Comparison of ENCODE assay signal across 13 cellular contexts in genomic region chr3:195080571-195081141, GRCh38.
A peak's percentile ranks its signal among the peaks of the same experiment; 100 is the strongest.
DNase-seq lines count a peak whose midpoint lies in the region; ATAC-seq and TF ChIP-seq lines count a peak whose summit lies in the region.
"Had no signal": no experiment of that assay in that cellular context is flagged by ENCODE, and none has a peak within 500 bp of the region (broad histone marks: within the 10 kb centered on the region; RNA-seq: fewer than 3 reads in every experiment).

No MANE protein-coding gene starts in this region.

- no peaks in the 10 kb centered on the region for H3K27me3 Mint-ChIP-seq in endodermal cell (ENCODE audit: insufficient read depth)
- H3K27me3 Mint-ChIP-seq: CD4-positive, alpha-beta memory T cell had no signal

- H2AFZ ChIP-seq in hepatocyte = no peak overlapping the region

- H3K27me3 ChIP-seq in Panc1 (ENCODE audit: control insufficient read depth, insufficient read depth, low read length) (no peaks in the 10 kb centered on the region), hepatocyte (no peaks in the 10 kb centered on the region), gastrocnemius medialis (no peaks in the 10 kb centered on the region), endodermal cell (ENCODE audit: control insufficient read depth, insufficient read depth, low read length, poor library complexity, severe bottlenecking) (no peaks in the 10 kb centered on the region)
- H3K27me3 ChIP-seq: Peyer's patch had no signal

- no peak for DNase-seq in Panc1 (ENCODE audit: low read depth, low spot score)
- no peak for DNase-seq in hepatocyte (ENCODE audit: low spot score)
- peak in 1 of 2 donors; percentile 43 for DNase-seq in gastrocnemius medialis
- DNase-seq in activated CD4-positive, alpha-beta T cell treated with anti-CD3 and anti-CD28 coated beads for 4 hours = no peak
- DNase-seq in endodermal cell = no peak
- DNase-seq in anterior cingulate cortex (lab: John Stamatoyannopoulos, UW) = no peak
- DNase-seq: CD4-positive, alpha-beta memory T cell; foreskin melanocyte; NCI-H146; Peyer's patch; stimulated activated CD4-positive, alpha-beta T cell treated with anti-CD3 and anti-CD28 coated beads, Interleukin-4, amount 100 ng/mL, for 4 hours had no signal

- TF ChIP-seq CTCF in Panc1 (IDR thresholded peaks at IDR 0.05) (no peak), hepatocyte (IDR thresholded peaks at IDR 0.05; ENCODE audit: poor library complexity) (no peak), gastrocnemius medialis (IDR thresholded peaks at IDR 0.05 in 4 of 5, conservative IDR thresholded peaks at IDR 0.05 in 1 of 5) (no peak), endodermal cell (conservative IDR thresholded peaks at IDR 0.05) (no peak)

- CTCF ChIA-PET in Panc1 (lab: Charles Lee) = no interaction called here

- no TSS peak for BruUV-seq in Panc1 (replicated peaks; lab: Mats Ljungman, UMichigan)

- no peaks in the 10 kb centered on the region for H3K36me3 ChIP-seq in Panc1 (ENCODE audit: control insufficient read depth, insufficient read depth, low read length)
- no peaks in the 10 kb centered on the region for H3K36me3 ChIP-seq in hepatocyte (replicated peaks; ENCODE audit: insufficient read depth, low read depth)
- no peaks in the 10 kb centered on the region for H3K36me3 ChIP-seq in gastrocnemius medialis
- H3K36me3 ChIP-seq in endodermal cell (ENCODE audit: control insufficient read depth, insufficient read depth, low read length) = no peaks in the 10 kb centered on the region
- H3K36me3 ChIP-seq: Peyer's patch had no signal

- H3K9me2 ChIP-seq in hepatocyte (replicated peaks; ENCODE audit: insufficient read depth) = no peaks in the 10 kb centered on the region

- no peak overlapping the region for H3K4me3 Mint-ChIP-seq in endodermal cell
- H3K4me3 Mint-ChIP-seq: CD4-positive, alpha-beta memory T cell had no signal

- H3K27ac ChIP-seq in Panc1 (ENCODE audit: low read length) = peak overlapping the region; percentile 57
- no peak overlapping the region for H3K27ac ChIP-seq in hepatocyte
- peak overlapping the region; percentile 8 to 63 (median 28) for H3K27ac ChIP-seq in gastrocnemius medialis
- H3K27ac ChIP-seq in endodermal cell (ENCODE audit: low read depth, low read length) = no peak overlapping the region
- H3K27ac ChIP-seq: Peyer's patch had no signal

- no peaks in the 10 kb centered on the region for H3K9me3 Mint-ChIP-seq in endodermal cell
- H3K9me3 Mint-ChIP-seq: CD4-positive, alpha-beta memory T cell had no signal

- no peaks in the 10 kb centered on the region for H3K36me3 Mint-ChIP-seq in endodermal cell (ENCODE audit: low read depth)

- WGBS in hepatocyte (ENCODE audit: low lambda C conversion rate, missing lambda C conversion rate) = 89% methylated on average over 15 of the region's 16 CpGs
- 94 to 96% methylated on average over 14 to 16 of the region's 16 CpGs for WGBS in endodermal cell (ENCODE audit: insufficient coverage in 1 of 2, insufficient read length in 1 of 2), 2 experiments

- peaks cover 41% of the 10 kb centered on the region for H3K4me1 ChIP-seq in Panc1 (ENCODE audit: control insufficient read depth, insufficient read depth, low read length)
- H3K4me1 ChIP-seq in hepatocyte (ENCODE audit: insufficient read depth) = peaks cover 15% of the 10 kb centered on the region
- peaks cover 26 to 28% of the 10 kb centered on the region in 2 donors for H3K4me1 ChIP-seq in gastrocnemius medialis
- peaks cover 28% of the 10 kb centered on the region for H3K4me1 ChIP-seq in endodermal cell (ENCODE audit: control insufficient read depth, insufficient read depth, low read length)
- H3K4me1 ChIP-seq: Peyer's patch had no signal

- peak; percentile 17 for ATAC-seq in HG03354 (IDR thresholded peaks at IDR 0.05; ENCODE audit: poor library complexity, severe bottlenecking, unreplicated experiment)
- ATAC-seq in Panc1 = peak; percentile 50; the same call in 1 of the 2 replicates
- ATAC-seq in gastrocnemius medialis = peak; percentile 53 to 56
- no peak for ATAC-seq in GM18511 (IDR thresholded peaks at IDR 0.05; ENCODE audit: unreplicated experiment)

- H3K27ac Mint-ChIP-seq in endodermal cell = no peak overlapping the region

- H3K4me1 Mint-ChIP-seq in endodermal cell = peaks cover 32% of the 10 kb centered on the region

- H3K4me2 ChIP-seq in hepatocyte = peak overlapping the region; percentile 41

- H3K79me2 ChIP-seq in hepatocyte = no peaks in the 10 kb centered on the region

- H3K4me3 ChIP-seq in Panc1 (ENCODE audit: low read depth in 2 of 2, low read length in 2 of 2) (no peak overlapping the region), hepatocyte (no peak overlapping the region), gastrocnemius medialis (peak overlapping the region in 1 of 4 donors; percentile 3), endodermal cell (ENCODE audit: low read length) (no peak overlapping the region)
- H3K4me3 ChIP-seq: Peyer's patch had no signal

- POLR2A ChIA-PET in Panc1 (lab: Charles Lee) = no interaction called here

- no peak for TF ChIP-seq POLR2A in gastrocnemius medialis (IDR thresholded peaks at IDR 0.05)

- no peaks in the 10 kb centered on the region for H3K9me3 ChIP-seq in Panc1 (ENCODE audit: control insufficient read depth, insufficient read depth, low read depth, low read length)
- no peaks in the 10 kb centered on the region for H3K9me3 ChIP-seq in hepatocyte (ENCODE audit: low read depth)
- H3K9me3 ChIP-seq in gastrocnemius medialis = no peaks in the 10 kb centered on the region
- no peaks in the 10 kb centered on the region for H3K9me3 ChIP-seq in endodermal cell (ENCODE audit: control insufficient read depth, low read length)
- H3K9me3 ChIP-seq: Peyer's patch had no signal

- H3K9ac ChIP-seq in endodermal cell (ENCODE audit: extremely low read depth, low read length, poor library complexity, severe bottlenecking) = no peak overlapping the region

- no peaks in the 10 kb centered on the region for H4K20me1 ChIP-seq in hepatocyte (ENCODE audit: insufficient read depth, poor library complexity, severe bottlenecking)

- intact Hi-C loops in Panc1 (cut with micrococcal nuclease; ENCODE audit: unreplicated experiment) = no loop called here
- intact Hi-C loops in gastrocnemius medialis (cut with DNase I; ENCODE audit: low total_unique reads) = no loop called here

- in situ Hi-C loops in Panc1 (cut with HindIII; ENCODE audit: low pct_unique_long_range_greater_than_20kb, low sequenced_read_pairs) = no loop called here
- in situ Hi-C loops in gastrocnemius medialis (cut with MboI; ENCODE audit: low sequenced_read_pairs in 4 of 4) = no loop called here

Comparison
In these comparisons a context has a peak if more than half of its experiments do, and no peak if none do; other contexts are left out.
1. H3K27ac ChIP-seq: peak in Panc1 (single experiment) and gastrocnemius medialis (4 of 4); none in hepatocyte (single experiment) and endodermal cell (single experiment).